10 cellular contexts compared by ENCODE assay signal in genomic region chr5:68898961-68899471, GRCh38.
DNase-seq lines count a peak whose midpoint lies in the region; ATAC-seq, FAIRE-seq and TF ChIP-seq lines count a peak whose summit lies in the region.
"Had no signal": no experiment of that assay in that cellular context is flagged by ENCODE, and none has a peak within 500 bp of the region (broad histone marks: within the 10 kb centered on the region; RNA-seq: fewer than 3 reads in every experiment).

No MANE protein-coding gene starts in this region.

- no peak overlapping the region for H4K12ac ChIP-seq in trophoblast cell (ENCODE audit: low read depth, low read length)

- BruUV-seq in HCT116 (replicated peaks; lab: Mats Ljungman, UMichigan) (no TSS peak), endothelial cell of umbilical vein (replicated peaks; lab: Mats Ljungman, UMichigan) (no TSS peak)

- H3K4me2 ChIP-seq in HCT116 (ENCODE audit: low read length) (peak overlapping the region; percentile 47), endothelial cell of umbilical vein (ENCODE audit: insufficient read depth, low read length) (no peak overlapping the region), trophoblast cell (ENCODE audit: low read length) (no peak overlapping the region), neuronal stem cell (ENCODE audit: insufficient read depth, low read length, poor library complexity, severe bottlenecking) (no peak overlapping the region)

- no CpG with 5 or more reads among the region's 4 CpGs for WGBS in trophoblast cell (ENCODE audit: extremely low coverage, insufficient coverage, insufficient read length)
- no CpG with 5 or more reads among the region's 4 CpGs for WGBS in neuronal stem cell (ENCODE audit: extremely low coverage in 2 of 2, insufficient read length in 2 of 2, insufficient replicate concordance in 1 of 2), 2 donors

- H2BK12ac ChIP-seq in trophoblast cell (ENCODE audit: low read length) (no peak overlapping the region), neuronal stem cell (ENCODE audit: low read length) (no peak overlapping the region)

- H3K23ac ChIP-seq in trophoblast cell (ENCODE audit: low read length) (no peak overlapping the region), neuronal stem cell (ENCODE audit: low read depth, low read length, poor library complexity) (no peak overlapping the region)

- H3K4ac ChIP-seq in trophoblast cell (ENCODE audit: low read depth, low read length) (no peak overlapping the region), neuronal stem cell (ENCODE audit: low read length) (no peak overlapping the region)

- H4K8ac ChIP-seq in trophoblast cell (ENCODE audit: low read depth, low read length) (no peak overlapping the region), neuronal stem cell (ENCODE audit: low read depth, low read length) (no peak overlapping the region)

- H2BK15ac ChIP-seq in neuronal stem cell (ENCODE audit: low read length) = no peak overlapping the region

- TF ChIP-seq POLR2A in HCT116 (IDR thresholded peaks at IDR 0.05; ENCODE audit: borderline replicate concordance, extremely low read depth, insufficient read depth, insufficient read length) (no peak), endothelial cell of umbilical vein (IDR thresholded peaks at IDR 0.05; ENCODE audit: low read depth, low read length) (no peak)

- no peaks in the 10 kb centered on the region for H3K36me3 ChIP-seq in HCT116 (ENCODE audit: control insufficient read depth in 1 of 2, insufficient read depth in 2 of 2, low read length in 2 of 2)
- no peaks in the 10 kb centered on the region for H3K36me3 ChIP-seq in endothelial cell of umbilical vein (ENCODE audit: control insufficient read depth in 2 of 2, extremely low read depth in 1 of 2, insufficient read depth in 2 of 2, low read length in 2 of 2)
- no peaks in the 10 kb centered on the region for H3K36me3 ChIP-seq in trophoblast cell (ENCODE audit: control insufficient read depth in 1 of 2, insufficient read depth in 2 of 2, low read length in 2 of 2)
- H3K36me3 ChIP-seq in neuronal stem cell (replicated peaks in 1 of 2; ENCODE audit: control insufficient read depth in 2 of 2, insufficient read depth in 2 of 2, low read length in 2 of 2) = no peaks in the 10 kb centered on the region

- dilution Hi-C loops in endothelial cell of umbilical vein (cut with MboI; ENCODE audit: extremely low pct_ligation_motif_present, low sequenced_read_pairs) = no loop called here

- intact Hi-C loops in HCT116 (cut with micrococcal nuclease) = no loop called here
- intact Hi-C loops in endothelial cell of umbilical vein (cut with micrococcal nuclease) = no loop called here

- peaks cover 3 to 18% of the 10 kb centered on the region in 2 experiments; a peak in 3 of 4 replicates for H3K4me1 ChIP-seq in HCT116 (ENCODE audit: control insufficient read depth in 1 of 2, insufficient read depth in 2 of 2, low read length in 2 of 2)
- no peaks in the 10 kb centered on the region for H3K4me1 ChIP-seq in endothelial cell of umbilical vein (ENCODE audit: control insufficient read depth, extremely low read depth, insufficient read depth, low read length)
- peaks cover 0 to 2% of the 10 kb centered on the region in 2 experiments for H3K4me1 ChIP-seq in trophoblast cell (ENCODE audit: control insufficient read depth in 1 of 2, insufficient read depth in 2 of 2, low read length in 2 of 2)
- H3K4me1 ChIP-seq in neuronal stem cell (ENCODE audit: control insufficient read depth in 2 of 2, insufficient read depth in 1 of 2, low read depth in 1 of 2, low read length in 2 of 2) = peaks cover 0 to 1% of the 10 kb centered on the region in 2 donors

- H3K9me3 ChIP-seq in HCT116 (ENCODE audit: control insufficient read depth in 1 of 2, insufficient read depth in 1 of 2, low read depth in 1 of 2, low read length in 2 of 2) (no peaks in the 10 kb centered on the region), endothelial cell of umbilical vein (replicated peaks; ENCODE audit: control insufficient read depth, insufficient read depth, low read length) (no peaks in the 10 kb centered on the region), trophoblast cell (ENCODE audit: insufficient read depth, low read depth, low read length) (no peaks in the 10 kb centered on the region), neuronal stem cell (replicated peaks in 1 of 2; ENCODE audit: control insufficient read depth in 2 of 2, insufficient read depth in 1 of 2, low read depth in 1 of 2, low read length in 2 of 2) (no peaks in the 10 kb centered on the region)

- TF ChIP-seq CTCF in HCT116 (IDR thresholded peaks at IDR 0.05 in 2 of 3, conservative IDR thresholded peaks at IDR 0.05 in 1 of 3; ENCODE audit: borderline replicate concordance in 1 of 3, insufficient read depth in 1 of 3, low read depth in 2 of 3, low read length in 2 of 3) (no peak), endothelial cell of umbilical vein (IDR thresholded peaks at IDR 0.05; ENCODE audit: extremely low read depth in 1 of 2, insufficient read depth in 1 of 2, low read depth in 1 of 2, low read length in 2 of 2) (no peak)

- no peaks in the 10 kb centered on the region for H4K20me1 ChIP-seq in HCT116 (ENCODE audit: insufficient read depth)
- no peaks in the 10 kb centered on the region for H4K20me1 ChIP-seq in endothelial cell of umbilical vein (replicated peaks; ENCODE audit: control insufficient read depth, extremely low read depth, insufficient read depth, low read length)

- H3K18ac ChIP-seq in trophoblast cell (ENCODE audit: low read length) (no peak overlapping the region), neuronal stem cell (ENCODE audit: low read length) (no peak overlapping the region)

- DNase-seq in HCT116 (ENCODE audit: low read depth, low spot score) (peak; percentile 29), NCI-H446 (lab: John Stamatoyannopoulos, UW) (peak; percentile 66 to 93), endothelial cell of umbilical vein (ENCODE audit: low read depth, low spot score) (no peak), trophoblast cell (peak; percentile 51 to 88), neuronal stem cell (ENCODE audit: low spot score) (no peak), cerebellar cortex (ENCODE audit: low spot score) (no peak)
- no peak for DNase-seq in activated CD8-positive, alpha-beta memory T cell treated with anti-CD3 and anti-CD28 coated beads, Interleukin-2, amount 50 U/mL, for 4 hours
- DNase-seq: activated naive CD8-positive, alpha-beta T cell treated with anti-CD3 and anti-CD28 coated beads, Interleukin-2, amount 10 ng/mL, durations not matched to agents 7 days and 5 days; T-helper 1 cell had no signal

- H3K4me3 ChIP-seq in HCT116 (replicated peaks in 1 of 2; ENCODE audit: low read depth in 1 of 2, low read length in 2 of 2) (no peak overlapping the region), endothelial cell of umbilical vein (replicated peaks in 1 of 3; ENCODE audit: insufficient read depth in 1 of 3, low read depth in 1 of 3, low read length in 3 of 3) (no peak overlapping the region), trophoblast cell (ENCODE audit: low read depth, low read length) (no peak overlapping the region), neuronal stem cell (ENCODE audit: low read length in 2 of 2) (no peak overlapping the region)

- H2BK5ac ChIP-seq in trophoblast cell (ENCODE audit: low read depth, low read length, poor library complexity) (no peak overlapping the region), neuronal stem cell (ENCODE audit: low read length) (no peak overlapping the region)

- H2AK5ac ChIP-seq in trophoblast cell (ENCODE audit: low read length) = no peak overlapping the region
- H2AK5ac ChIP-seq in neuronal stem cell (ENCODE audit: low read depth, low read length) = no peak overlapping the region

- no peaks in the 10 kb centered on the region for H3K79me1 ChIP-seq in trophoblast cell (ENCODE audit: low read length)
- H3K79me1 ChIP-seq in neuronal stem cell (ENCODE audit: low read depth, low read length) = no peaks in the 10 kb centered on the region

- TF ChIP-seq RAD21 in HCT116 (IDR thresholded peaks at IDR 0.05; ENCODE audit: low read depth) = no peak

- no peak overlapping the region for H3K9ac ChIP-seq in HCT116 (ENCODE audit: low read length)
- no peak overlapping the region for H3K9ac ChIP-seq in endothelial cell of umbilical vein (replicated peaks; ENCODE audit: extremely low read depth, insufficient read depth, low read length)
- H3K9ac ChIP-seq in trophoblast cell (ENCODE audit: low read length) = no peak overlapping the region
- no peak overlapping the region for H3K9ac ChIP-seq in neuronal stem cell (ENCODE audit: low read depth, low read length, poor library complexity)

- H2BK120ac ChIP-seq in trophoblast cell (ENCODE audit: insufficient read depth, low read length, poor library complexity) = no peak overlapping the region
- no peak overlapping the region for H2BK120ac ChIP-seq in neuronal stem cell (ENCODE audit: low read depth, low read length)

- RAD21 ChIA-PET in HCT116 (lab: Charles Lee; ENCODE audit: low non-redundant PET in 1 of 2, low total read pairs in 2 of 2, uncharacterized antibody in 2 of 2, unreplicated experiment in 2 of 2) = no interaction called here

- POLR2A ChIA-PET in HCT116 (lab: Charles Lee) (no interaction called here), endothelial cell of umbilical vein (lab: Charles Lee) (no interaction called here)

- peak; percentile 75 for ATAC-seq in HCT116
- no peak for ATAC-seq in GM18909 (IDR thresholded peaks at IDR 0.05; ENCODE audit: poor library complexity, unreplicated experiment)

- FAIRE-seq in endothelial cell of umbilical vein (lab: Jason Lieb, UNC) = no peak

- no peaks in the 10 kb centered on the region for H3K79me2 ChIP-seq in HCT116 (ENCODE audit: insufficient read depth, low read length)
- no peaks in the 10 kb centered on the region for H3K79me2 ChIP-seq in endothelial cell of umbilical vein (ENCODE audit: control insufficient read depth, insufficient read depth, low read length)
- H3K79me2 ChIP-seq in trophoblast cell (ENCODE audit: control insufficient read depth, insufficient read depth, low read length, poor library complexity) = no peaks in the 10 kb centered on the region

- H3K27me3 ChIP-seq in HCT116 (ENCODE audit: insufficient read depth, low read length) (no peaks in the 10 kb centered on the region), endothelial cell of umbilical vein (ENCODE audit: control insufficient read depth in 2 of 2, insufficient read depth in 2 of 2, low read length in 2 of 2) (no peaks in the 10 kb centered on the region), trophoblast cell (ENCODE audit: insufficient read depth, low read length) (no peaks in the 10 kb centered on the region), neuronal stem cell (ENCODE audit: control insufficient read depth in 3 of 3, insufficient read depth in 3 of 3, low read depth in 1 of 3, low read length in 3 of 3) (no peaks in the 10 kb centered on the region)

- CTCF ChIA-PET in HCT116 (lab: Charles Lee) = no interaction called here
- CTCF ChIA-PET in endothelial cell of umbilical vein (lab: Charles Lee) = no interaction called here

- no peaks in the 10 kb centered on the region for H3K9me1 ChIP-seq in endothelial cell of umbilical vein (replicated peaks; ENCODE audit: control insufficient read depth, extremely low read depth, insufficient read depth, low read length)

- no peaks in the 10 kb centered on the region for H3K9me2 ChIP-seq in HCT116 (ENCODE audit: insufficient read depth)

- no peak overlapping the region for H4K91ac ChIP-seq in trophoblast cell (ENCODE audit: low read depth, low read length)
- no peak overlapping the region for H4K91ac ChIP-seq in neuronal stem cell (ENCODE audit: low read depth, low read length, poor library complexity)

- H3K27ac ChIP-seq in HCT116 (ENCODE audit: low read depth, low read length) (peak overlapping the region; percentile 26; the same call in 1 of the 2 replicates), endothelial cell of umbilical vein (ENCODE audit: insufficient read depth, low read depth, low read length) (no peak overlapping the region), trophoblast cell (ENCODE audit: low read depth, low read length) (no peak overlapping the region), neuronal stem cell (replicated peaks; ENCODE audit: low read length) (no peak overlapping the region)

- H3K14ac ChIP-seq in trophoblast cell (ENCODE audit: low read length) (no peak overlapping the region), neuronal stem cell (ENCODE audit: low read length) (no peak overlapping the region)

- H2AFZ ChIP-seq in HCT116 (ENCODE audit: low read depth, low read length, poor library complexity, severe bottlenecking) = peak overlapping the region; percentile 68
- no peak overlapping the region for H2AFZ ChIP-seq in endothelial cell of umbilical vein (ENCODE audit: low read depth, low read length)
- H2AFZ ChIP-seq in trophoblast cell (ENCODE audit: insufficient read depth, low read length, poor library complexity) = no peak overlapping the region
- H2AFZ ChIP-seq in neuronal stem cell (ENCODE audit: low read length) = no peak overlapping the region

Comparison
In these comparisons a context has a peak if more than half of its experiments do, and no peak if none do; other contexts are left out.
1. DNase-seq: peak in HCT116 (single experiment), NCI-H446 (2 of 2) and trophoblast cell (2 of 2); none in endothelial cell of umbilical vein (single experiment), activated CD8-positive, alpha-beta memory T cell treated with anti-CD3 and anti-CD28 coated beads, Interleukin-2, amount 50 U/mL, for 4 hours (single experiment), neuronal stem cell (single experiment) and cerebellar cortex (single experiment).